In genomic region chr5:57779383-57780223, GRCh38 we compare ENCODE assay signal across 8 cellular contexts.
DNase-seq lines count a peak whose midpoint lies in the region; ATAC-seq, FAIRE-seq and TF ChIP-seq lines count a peak whose summit lies in the region.

No MANE protein-coding gene starts in this region.

- H3K27me3 ChIP-seq in NT2/D1 (ENCODE audit: insufficient read depth, insufficient read length) (no peaks in the 10 kb centered on the region), breast epithelium (no peaks in the 10 kb centered on the region), thyroid gland (no peaks in the 10 kb centered on the region)

- H3K9ac ChIP-seq in NT2/D1 (ENCODE audit: insufficient read length, low read depth) (no peak overlapping the region), kidney (ENCODE audit: low read length in 2 of 2) (no peak overlapping the region)

- H3K9me3 ChIP-seq in NT2/D1 (ENCODE audit: insufficient read depth, low read length) (no peaks in the 10 kb centered on the region), breast epithelium (no peaks in the 10 kb centered on the region), kidney (ENCODE audit: control insufficient read depth in 1 of 2, low read length in 2 of 2) (no peaks in the 10 kb centered on the region), thyroid gland (no peaks in the 10 kb centered on the region)

- H3K4me3 ChIP-seq in NT2/D1 (ENCODE audit: insufficient read length, low read depth): no peak overlapping the region
- no peak overlapping the region for H3K4me3 ChIP-seq in breast epithelium
- no peak overlapping the region for H3K4me3 ChIP-seq in kidney (ENCODE audit: low read length in 2 of 2)
- no peak overlapping the region for H3K4me3 ChIP-seq in thyroid gland (replicated peaks in 1 of 3)

- ATAC-seq in HG03135 (IDR thresholded peaks at IDR 0.05; ENCODE audit: unreplicated experiment): peak; percentile 57

- H3K36me3 ChIP-seq in NT2/D1 (ENCODE audit: insufficient read depth, insufficient read length, low read length) (no peaks in the 10 kb centered on the region), breast epithelium (no peaks in the 10 kb centered on the region), kidney (ENCODE audit: control insufficient read depth in 1 of 2, insufficient read depth in 2 of 2, low read length in 2 of 2) (no peaks in the 10 kb centered on the region), thyroid gland (no peaks in the 10 kb centered on the region)

- no peak for TF ChIP-seq POLR2A in breast epithelium (IDR thresholded peaks at IDR 0.05)
- no peak for TF ChIP-seq POLR2A in thyroid gland (IDR thresholded peaks at IDR 0.05)

- H3K4me1 ChIP-seq in NT2/D1 (ENCODE audit: insufficient read depth, insufficient read length): no peaks in the 10 kb centered on the region
- H3K4me1 ChIP-seq in breast epithelium: no peaks in the 10 kb centered on the region
- H3K4me1 ChIP-seq in kidney (ENCODE audit: control insufficient read depth in 1 of 2, insufficient read depth in 1 of 2, low read depth in 1 of 2, low read length in 2 of 2): no peaks in the 10 kb centered on the region
- H3K4me1 ChIP-seq in thyroid gland: peaks cover 8 to 9% of the 10 kb centered on the region in 2 donors

- no peak overlapping the region for H3K27ac ChIP-seq in breast epithelium
- no peak overlapping the region for H3K27ac ChIP-seq in kidney (ENCODE audit: low read depth in 2 of 2, low read length in 2 of 2)
- H3K27ac ChIP-seq in thyroid gland: no peak overlapping the region

- peak in 2 of 3 donors; percentile 68 to 70 for TF ChIP-seq CTCF in breast epithelium (IDR thresholded peaks at IDR 0.05)
- peak; percentile 67 for TF ChIP-seq CTCF in kidney (IDR thresholded peaks at IDR 0.05; ENCODE audit: borderline replicate concordance, extremely low read depth, insufficient read depth)
- TF ChIP-seq CTCF in thyroid gland (IDR thresholded peaks at IDR 0.05): peak in 4 of 6 experiments; percentile 59 to 82 (median 74)

- FAIRE-seq in A204.1 (lab: Jason Lieb, UNC): peak; percentile 97
- FAIRE-seq in kidney (lab: Jason Lieb, UNC): peak; percentile 82

- DNase-seq in ELF-1 (ENCODE audit: low read depth, low spot score): peak; percentile 53
- peak; percentile 47 for DNase-seq in NT2/D1 (ENCODE audit: low read depth, low spot score)
- DNase-seq in breast epithelium (ENCODE audit: low spot score in 2 of 2): peak in 1 of 2 donors; percentile 29
- no peak for DNase-seq in kidney
- DNase-seq in thyroid gland: peak; percentile 30 to 41
- DNase-seq in activated effector memory CD4-positive, alpha-beta T cell treated with Interleukin-2 at 50 U/mL for 16 hours: no peak

- intact Hi-C loops in breast epithelium (cut with DNase I; ENCODE audit: low total_unique reads) (loop anchor here (5.0 kb wide), 1 partner anchor 683 kb away; the partner anchor contains the start of gene PLK2), kidney (cut with DNase I) (loop anchor here (10.0 kb wide), 1 partner anchor 685 kb away; the partner anchor contains the start of gene PLK2), thyroid gland (cut with DNase I) (loop anchor here (5.0 to 10.0 kb wide), 2 partner anchors 105 to 683 kb away; partner anchors contain the start of gene PLK2)

- 36% methylated on average over 3 of the region's 3 CpGs for WGBS in thyroid gland, 2 donors

Comparison
In these comparisons a context has a peak if more than half of its experiments do, and no peak if none do; other contexts are left out.
1. DNase-seq: peak in ELF-1 (single experiment), NT2/D1 (single experiment) and thyroid gland (2 of 2); none in kidney (single experiment) and activated effector memory CD4-positive, alpha-beta T cell treated with Interleukin-2 at 50 U/mL for 16 hours (single experiment).
2. Peak in every context shown above with its lines, with median percentiles within 50 percentile points of each other: CTCF ChIP-seq.